25 cellular contexts compared by ENCODE assay signal in genomic region chr16:80913397-80913796, GRCh38.
"Had no signal": no experiment of that assay in that cellular context is flagged by ENCODE, and none has a peak within 500 bp of the region (broad histone marks: within the 10 kb centered on the region; RNA-seq: fewer than 3 reads in every experiment).

No MANE protein-coding gene starts in this region.

- ATAC-seq: effector memory CD8-positive, alpha-beta T cell; esophagus mucosa; gastrocnemius medialis; heart right ventricle; left cardiac atrium; left lung; left ventricle myocardium superior; lower lobe of right lung; mucosa of descending colon had no signal

- H3K27ac ChIP-seq: colonic mucosa, epithelial cell of prostate, esophagus squamous epithelium, gastrocnemius medialis, heart right ventricle, left lung, lower lobe of right lung had no signal

- H3K4me1 ChIP-seq: colonic mucosa, gastrocnemius medialis, heart right ventricle, left lung, lower lobe of right lung had no signal

- H3K36me3 ChIP-seq: colonic mucosa, esophagus squamous epithelium, gastrocnemius medialis, heart right ventricle, left lung, lower lobe of right lung had no signal

- H3K27me3 ChIP-seq: colonic mucosa, gastrocnemius medialis, heart right ventricle, left lung had no signal

- FAIRE-seq: endometrium, islet of Langerhans had no signal

- DNase-seq: colonic mucosa; cortex of kidney; effector CD8-positive, alpha-beta T cell; effector memory CD8-positive, alpha-beta T cell; endodermal cell; erythroblast; esophagus squamous epithelium; foreskin fibroblast; foreskin melanocyte; gastrocnemius medialis; glutamatergic neuron; head of caudate nucleus; heart right ventricle; hippocampal formation; left cardiac atrium; left lung; left ventricle myocardium superior; lower lobe of right lung; mesenchymal stem cell; mucosa of descending colon; naive B cell had no signal

- H3K4me3 ChIP-seq: colonic mucosa, esophagus squamous epithelium, gastrocnemius medialis, heart right ventricle, left lung, lower lobe of right lung, mucosa of descending colon had no signal

- H3K9me3 ChIP-seq: colonic mucosa, gastrocnemius medialis, lower lobe of right lung, mucosa of descending colon had no signal
